ENCODE assay signal across 8 cellular contexts in genomic region chr20:63273180-63273579, GRCh38. TPM values are rescaled to one million over a fixed set of nuclear protein-coding genes. Genes with fewer than 3 reads are reported as not detected.
DNase-seq lines count a peak whose midpoint lies in the region; ATAC-seq and TF ChIP-seq lines count a peak whose summit lies in the region.

No MANE protein-coding gene starts in this region.

- H3K4me3 ChIP-seq in right atrium auricular region (peak overlapping the region; percentile 75 to 97), brain microvascular endothelial cell (ENCODE audit: low read depth, low read length) (peak overlapping the region; percentile 94), aorta (ENCODE audit: low read length in 2 of 2) (peak overlapping the region; percentile 86 to 94)

- ATAC-seq in Right ventricle myocardium superior (ENCODE audit: poor library complexity) (no peak), aorta (ENCODE audit: low FRiP score) (no peak), left colon (no peak)

- in situ Hi-C loops in brain microvascular endothelial cell (cut with HindIII; ENCODE audit: low pct_ligation_motif_present, low sequenced_read_pairs) = no loop called here

- no peaks in the 10 kb centered on the region for H3K27me3 Mint-ChIP-seq in mesothelial cell of epicardium (ENCODE audit: low read depth)

- H3K9me3 Mint-ChIP-seq in mesothelial cell of epicardium = no peaks in the 10 kb centered on the region

- peaks cover 21% of the 10 kb centered on the region for H3K36me3 ChIP-seq in right atrium auricular region
- peaks cover 36% of the 10 kb centered on the region for H3K36me3 ChIP-seq in brain microvascular endothelial cell (replicated peaks)
- H3K36me3 ChIP-seq in aorta (ENCODE audit: control insufficient read depth in 1 of 2, insufficient read depth in 2 of 2, low read length in 1 of 2) = no peaks in the 10 kb centered on the region

- H3K4me1 ChIP-seq in right atrium auricular region (peaks cover 0 to 23% of the 10 kb centered on the region in 2 donors), aorta (ENCODE audit: control insufficient read depth in 1 of 2, insufficient read depth in 2 of 2, low read length in 2 of 2) (no peaks in the 10 kb centered on the region)

- peak overlapping the region; percentile 91 for H3K27ac Mint-ChIP-seq in mesothelial cell of epicardium

- H3K9me3 ChIP-seq in right atrium auricular region (no peaks in the 10 kb centered on the region), aorta (ENCODE audit: control insufficient read depth, low read length) (no peaks in the 10 kb centered on the region)

- WGBS in aorta, 2 donors = 0% methylated on average over 18 to 21 of the region's 21 CpGs

- H3K27ac ChIP-seq in right atrium auricular region (peak overlapping the region in 1 of 2 donors; percentile 69), brain microvascular endothelial cell (peak overlapping the region; percentile 94), aorta (ENCODE audit: low read depth in 1 of 2, low read length in 2 of 2) (no peak overlapping the region)

- peaks cover 33% of the 10 kb centered on the region for H3K4me1 Mint-ChIP-seq in mesothelial cell of epicardium

- H3K36me3 Mint-ChIP-seq in mesothelial cell of epicardium = no peaks in the 10 kb centered on the region

- H3K27me3 ChIP-seq in right atrium auricular region (no peaks in the 10 kb centered on the region), brain microvascular endothelial cell (replicated peaks) (no peaks in the 10 kb centered on the region), aorta (ENCODE audit: control insufficient read depth in 1 of 2, insufficient read depth in 2 of 2, low read length in 1 of 2) (no peaks in the 10 kb centered on the region)

- H3K4me3 Mint-ChIP-seq in mesothelial cell of epicardium = peak overlapping the region; percentile 90

- DNase-seq in right atrium auricular region (ENCODE audit: low spot score) = no peak
- no peak for DNase-seq in Right ventricle myocardium superior
- no peak for DNase-seq in brain microvascular endothelial cell
- DNase-seq in mesothelial cell of epicardium (ENCODE audit: low spot score in 2 of 2, unreplicated experiment in 2 of 2) = no peak
- DNase-seq in aorta = no peak
- no peak for DNase-seq in left colon
- DNase-seq in putamen (ENCODE audit: low spot score) = no peak
- DNase-seq in NCI-H82 (lab: John Stamatoyannopoulos, UW) = no peak

- TF ChIP-seq CTCF in right atrium auricular region (IDR thresholded peaks at IDR 0.05) (no peak), brain microvascular endothelial cell (IDR thresholded peaks at IDR 0.05; ENCODE audit: low read depth, low read length, missing control alignments) (no peak), mesothelial cell of epicardium (IDR thresholded peaks at IDR 0.05; ENCODE audit: unreplicated experiment) (no peak)

- intact Hi-C loops in Right ventricle myocardium superior (cut with DNase I) = no loop called here
- intact Hi-C loops in aorta (cut with DNase I) = no loop called here
- intact Hi-C loops in left colon (cut with DNase I, micrococcal nuclease) = no loop called here

RNA-seq across cellular contexts. Expression of gene ARFGAP1, which starts 0.6 kb away (rescaled TPM):
- total RNA-seq in right atrium auricular region (10 to 100 TPM; 19.1 to 20.7 TPM), Right ventricle myocardium superior (25.3 TPM), mesothelial cell of epicardium (193 to 210 TPM (median 208 TPM) in 3 replicates), aorta (10 to 100 TPM; 75.6 to 88.2 TPM), left colon (10 to 100 TPM; 67.4 to 95.2 TPM)
- 100 to 1,000 TPM in 1 of 2 donors, 10 to 100 TPM in 1; 21.7 to 202 TPM for polyA plus RNA-seq in aorta

RNA-seq across cellular contexts. Expression of gene NKAIN4, which starts 18.9 kb away (rescaled TPM):
- total RNA-seq in right atrium auricular region (not detected), Right ventricle myocardium superior (not detected), mesothelial cell of epicardium (16.1 to 18.4 TPM (median 16.8 TPM) in 3 replicates), aorta (not detected), left colon (under 1 TPM in 1 of 2 donors, not detected in 1; 0.27 TPM)
- not detected for polyA plus RNA-seq in aorta

RNA-seq across cellular contexts. Expression of gene COL20A1, which starts 19.8 kb away (rescaled TPM):
- total RNA-seq in right atrium auricular region (not detected), Right ventricle myocardium superior (not detected), mesothelial cell of epicardium (0.16 to 0.25 TPM in 2 of 3 replicates, not detected in the other), aorta (under 1 TPM in 1 of 2 donors, not detected in 1; 0.09 TPM), left colon (not detected)
- polyA plus RNA-seq in aorta = under 1 TPM in 1 of 2 donors, not detected in 1; 0.15 TPM

RNA-seq across cellular contexts. Expression of gene BIRC7, which starts 37.5 kb away (rescaled TPM):
- total RNA-seq in right atrium auricular region = not detected
- 0.22 TPM for total RNA-seq in Right ventricle myocardium superior
- 0.36 to 0.84 TPM (median 0.50 TPM) in 3 replicates for total RNA-seq in mesothelial cell of epicardium
- total RNA-seq in aorta = not detected
- not detected for polyA plus RNA-seq in aorta
- total RNA-seq in left colon = under 1 TPM in 1 of 2 donors, not detected in 1; 0.25 TPM

RNA-seq across cellular contexts. Expression of gene YTHDF1, which starts 57.2 kb away (rescaled TPM):
- total RNA-seq in right atrium auricular region (10 to 100 TPM; 15.7 to 26.1 TPM), Right ventricle myocardium superior (21.1 TPM), mesothelial cell of epicardium (49.3 to 52.9 TPM (median 50.1 TPM) in 3 replicates), aorta (10 to 100 TPM; 27.2 to 30.4 TPM), left colon (10 to 100 TPM; 32.8 to 37.8 TPM)
- 10 to 100 TPM; 19.8 to 22.2 TPM for polyA plus RNA-seq in aorta

Comparison
In these comparisons a context has a peak if more than half of its experiments do, and no peak if none do; other contexts are left out.
1. RNA of gene NKAIN4, which starts 18.9 kb away (total RNA-seq): 16.1 to 18.4 TPM in mesothelial cell of epicardium; 0.27 TPM in left colon, not detected in right atrium auricular region, not detected in Right ventricle myocardium superior (single experiment) and not detected in aorta; every median in the first group is over 10 times any median in the second.
2. Peak in every context shown above with its lines, with median percentiles within 50 percentile points of each other: H3K4me3 ChIP-seq.